Comparison of ENCODE assay signal across 18 cellular contexts in genomic region chr12:13008741-13009380, GRCh38. TPM values are rescaled to one million over a fixed set of nuclear protein-coding genes. Genes with fewer than 3 reads are reported as not detected.
A peak's percentile ranks its signal among the peaks of the same experiment; 100 is the strongest.
DNase-seq lines count a peak whose midpoint lies in the region; ATAC-seq and TF ChIP-seq lines count a peak whose summit lies in the region.
"Had no signal": no experiment of that assay in that cellular context is flagged by ENCODE, and none has a peak within 500 bp of the region (broad histone marks: within the 10 kb centered on the region; RNA-seq: fewer than 3 reads in every experiment).

No MANE protein-coding gene starts in this region.

- no peak for ATAC-seq in naive thymus-derived CD8-positive, alpha-beta T cell
- ATAC-seq: Panc1 had no signal

- no peaks in the 10 kb centered on the region for H3K27me3 ChIP-seq in prostate gland (replicated peaks; ENCODE audit: insufficient read depth)
- no peaks in the 10 kb centered on the region for H3K27me3 ChIP-seq in esophagus squamous epithelium
- H3K27me3 ChIP-seq: BLaER1 treated with 17β-estradiol and CSF1 and Interleukin-3, amounts not matched to agents 10 nM and 100 nM; MG63 had no signal

- H3K36me3 ChIP-seq in prostate gland: no peaks in the 10 kb centered on the region
- no peaks in the 10 kb centered on the region for H3K36me3 ChIP-seq in esophagus squamous epithelium
- H3K36me3 ChIP-seq: BLaER1 treated with 17β-estradiol and CSF1 and Interleukin-3, amounts not matched to agents 10 nM and 100 nM; MG63 had no signal

- no peaks in the 10 kb centered on the region for H3K9me3 Mint-ChIP-seq in naive thymus-derived CD8-positive, alpha-beta T cell
- H3K9me3 Mint-ChIP-seq: CD8-positive, alpha-beta memory T cell had no signal

- H3K27me3 Mint-ChIP-seq in naive thymus-derived CD8-positive, alpha-beta T cell: peaks cover 0 to 3% (median 2%) of the 10 kb centered on the region in 5 donors

- no peak overlapping the region for H3K27ac Mint-ChIP-seq in naive thymus-derived CD8-positive, alpha-beta T cell
- H3K27ac Mint-ChIP-seq: CD8-positive, alpha-beta memory T cell had no signal

- TF ChIP-seq CTCF in prostate gland (IDR thresholded peaks at IDR 0.05): no peak
- no peak for TF ChIP-seq CTCF in esophagus squamous epithelium (IDR thresholded peaks at IDR 0.05)

- intact Hi-C loops in prostate gland (cut with DNase I) (no loop called here), esophagus squamous epithelium (cut with DNase I) (no loop called here)

- no peak overlapping the region for H3K4me3 Mint-ChIP-seq in naive thymus-derived CD8-positive, alpha-beta T cell
- H3K4me3 Mint-ChIP-seq: CD8-positive, alpha-beta memory T cell had no signal

- no peaks in the 10 kb centered on the region for H3K4me1 ChIP-seq in prostate gland (replicated peaks)
- H3K4me1 ChIP-seq in esophagus squamous epithelium: no peaks in the 10 kb centered on the region

- no peaks in the 10 kb centered on the region for H3K4me1 Mint-ChIP-seq in naive thymus-derived CD8-positive, alpha-beta T cell
- H3K4me1 Mint-ChIP-seq: CD8-positive, alpha-beta memory T cell had no signal

- H3K36me3 Mint-ChIP-seq in naive thymus-derived CD8-positive, alpha-beta T cell: no peaks in the 10 kb centered on the region
- H3K36me3 Mint-ChIP-seq: CD8-positive, alpha-beta memory T cell had no signal

- POLR2A ChIA-PET in naive thymus-derived CD8-positive, alpha-beta T cell (lab: Charles Lee): no interaction called here

- DNase-seq in GM03348 (ENCODE audit: low spot score): peak; percentile 12
- peak; percentile 77 for DNase-seq in amniotic epithelial cell (ENCODE audit: low read depth)
- peak; percentile 76 for DNase-seq in iris pigment epithelial cell (ENCODE audit: low read depth)
- DNase-seq in prostate gland (ENCODE audit: low spot score): no peak
- DNase-seq in putamen (ENCODE audit: low spot score): no peak
- no peak for DNase-seq in naive thymus-derived CD8-positive, alpha-beta T cell
- no peak for DNase-seq in esophagus squamous epithelium (lab: John Stamatoyannopoulos, UW)
- DNase-seq: CD8-positive, alpha-beta memory T cell; DMS79 treated with DMSO at 0.1 percent for 48 hours; MG63; NCI-H1092 treated with DMSO at 0.1 percent for 48 hours; NCI-H1694; NCI-H2107; NCI-H2227 treated with DMSO at 0.1 percent for 48 hours; NCI-H524 had no signal

- no peak overlapping the region for H3K27ac ChIP-seq in prostate gland
- no peak overlapping the region for H3K27ac ChIP-seq in esophagus squamous epithelium
- H3K27ac ChIP-seq: BLaER1 treated with 17β-estradiol and CSF1 and Interleukin-3, amounts not matched to agents 10 nM and 100 nM had no signal

- H3K4me3 ChIP-seq in prostate gland: no peak overlapping the region
- H3K4me3 ChIP-seq in esophagus squamous epithelium: no peak overlapping the region
- H3K4me3 ChIP-seq: BLaER1 treated with 17β-estradiol and CSF1 and Interleukin-3, amounts not matched to agents 10 nM and 100 nM; MG63 had no signal

- 90% methylated on average over 5 of the region's 5 CpGs for WGBS in prostate gland
- WGBS in esophagus squamous epithelium, 2 donors: 79 to 86% methylated on average over 5 of the region's 5 CpGs

- TF ChIP-seq POLR2A in prostate gland (IDR thresholded peaks at IDR 0.05) (no peak), esophagus squamous epithelium (IDR thresholded peaks at IDR 0.05) (no peak)

- H3K9me3 ChIP-seq in prostate gland (no peaks in the 10 kb centered on the region), esophagus squamous epithelium (no peaks in the 10 kb centered on the region)
- H3K9me3 ChIP-seq: BLaER1 treated with 17β-estradiol and CSF1 and Interleukin-3, amounts not matched to agents 10 nM and 100 nM; MG63 had no signal

RNA-seq across cellular contexts. Expression of gene HEBP1, which starts 8.8 kb away (rescaled TPM):
- total RNA-seq in prostate gland (10 to 100 TPM; 30.0 to 40.3 TPM), esophagus squamous epithelium (10 to 100 TPM; 17.0 to 50.9 (median 23.9) TPM)
- 10 to 100 TPM in 1 of 2 experiments, 1 to 10 TPM in 1; 9.8 to 13.1 TPM for total RNA-seq in naive thymus-derived CD8-positive, alpha-beta T cell
- polyA plus RNA-seq in naive thymus-derived CD8-positive, alpha-beta T cell: 10 to 100 TPM; 23.3 to 40.2 (median 25.8) TPM

RNA-seq across cellular contexts. Expression of gene FAM234B, which starts 35.3 kb away (rescaled TPM):
- total RNA-seq in prostate gland (10 to 100 TPM; 14.7 to 24.3 TPM), esophagus squamous epithelium (1 to 10 TPM; 3.1 to 8.0 (median 3.9) TPM)
- 1 to 10 TPM; 4.8 to 5.0 TPM for total RNA-seq in naive thymus-derived CD8-positive, alpha-beta T cell
- 1 to 10 TPM; 2.5 to 4.3 (median 2.7) TPM for polyA plus RNA-seq in naive thymus-derived CD8-positive, alpha-beta T cell

RNA-seq across cellular contexts. Expression of gene GPRC5D, which starts 56.9 kb away (rescaled TPM):
- total RNA-seq in prostate gland: not detected
- not detected for total RNA-seq in naive thymus-derived CD8-positive, alpha-beta T cell
- under 1 TPM in 1 of 3 donors, not detected in 2; 0.43 TPM for polyA plus RNA-seq in naive thymus-derived CD8-positive, alpha-beta T cell
- total RNA-seq in esophagus squamous epithelium: under 1 TPM in 1 of 4 donors, not detected in 3; 0.95 TPM
- total RNA-seq: CD8-positive, alpha-beta memory T cell; HT-29 had no signal

Comparison
In these comparisons a context has a peak if more than half of its experiments do, and no peak if none do; other contexts are left out.
1. DNase-seq: peak in GM03348 (single experiment), amniotic epithelial cell (single experiment) and iris pigment epithelial cell (single experiment); none in prostate gland (single experiment), putamen (single experiment), naive thymus-derived CD8-positive, alpha-beta T cell (0 of 10) and esophagus squamous epithelium (single experiment).